In the genomic region with DNA sequence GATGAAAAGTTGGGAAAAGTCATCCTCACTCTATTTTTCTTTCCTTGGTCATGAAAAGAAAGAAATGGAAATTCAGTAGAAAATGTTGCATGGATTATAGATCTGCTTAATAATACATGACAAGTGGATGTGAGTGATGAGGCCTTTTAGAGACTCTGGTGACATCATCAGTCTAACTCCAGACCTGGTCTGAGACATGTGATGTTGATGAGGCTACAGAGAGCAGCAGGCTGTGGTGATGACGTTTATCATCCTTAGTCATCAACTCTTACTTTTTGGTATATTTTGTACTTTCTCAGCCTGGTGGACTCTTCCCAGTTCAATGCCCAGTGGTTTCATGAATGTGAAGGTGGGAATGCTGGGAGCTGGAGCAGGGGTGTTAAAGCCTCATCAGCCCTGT, we compare ENCODE assay signal across 12 cellular contexts.
DNase-seq lines count a peak whose midpoint lies in the region; ATAC-seq and TF ChIP-seq lines count a peak whose summit lies in the region.
"Had no signal": no experiment of that assay in that cellular context is flagged by ENCODE, and none has a peak within 500 bp of the region (broad histone marks: within the 10 kb centered on the region; RNA-seq: fewer than 3 reads in every experiment).

No MANE protein-coding gene starts in this region.

- intact Hi-C loops in left lung (cut with DNase I) = no loop called here

- H3K27ac ChIP-seq in left lung = peak overlapping the region; percentile 60 to 72
- H3K27ac ChIP-seq: uterus had no signal

- no peak for ATAC-seq in left lung
- no peak for ATAC-seq in GM19023 (IDR thresholded peaks at IDR 0.05; ENCODE audit: unreplicated experiment)
- no peak for ATAC-seq in GM21515 (IDR thresholded peaks at IDR 0.05; ENCODE audit: unreplicated experiment)

- TF ChIP-seq CTCF in AG10803 (conservative IDR thresholded peaks at IDR 0.05; ENCODE audit: low read length) = no peak
- TF ChIP-seq CTCF in cardiac fibroblast (IDR thresholded peaks at IDR 0.05; ENCODE audit: low read depth, low read length) = no peak
- no peak for TF ChIP-seq CTCF in left lung (IDR thresholded peaks at IDR 0.05)

- peaks cover 0 to 16% of the 10 kb centered on the region in 2 donors for H3K4me1 ChIP-seq in left lung
- H3K4me1 ChIP-seq: uterus had no signal

- peaks cover 0 to 6% of the 10 kb centered on the region in 2 donors for H3K9me3 ChIP-seq in left lung
- H3K9me3 ChIP-seq: uterus had no signal

- H3K4me3 ChIP-seq in AG10803 (ENCODE audit: low read length) = no peak overlapping the region
- no peak overlapping the region for H3K4me3 ChIP-seq in cardiac fibroblast (replicated peaks in 1 of 2; ENCODE audit: low read depth in 2 of 2, low read length in 2 of 2)
- no peak overlapping the region for H3K4me3 ChIP-seq in left lung
- H3K4me3 ChIP-seq: dorsolateral prefrontal cortex, uterus had no signal

- no peaks in the 10 kb centered on the region for H3K36me3 ChIP-seq in left lung
- H3K36me3 ChIP-seq: uterus had no signal

- DNase-seq in AG10803 (ENCODE audit: low read depth) (peak; percentile 55), HT1080 (ENCODE audit: low read depth) (peak; percentile 66), cardiac fibroblast (ENCODE audit: low read depth in 2 of 2) (peak; percentile 22 to 73), left lung (no peak), mucosa of gallbladder (ENCODE audit: low spot score) (no peak), NCI-H1417 treated with DMSO at 0.1 percent for 48 hours (lab: John Stamatoyannopoulos, UW) (no peak)
- DNase-seq: activated CD4-positive, CD25-positive, alpha-beta regulatory T cell; C1 segment of cervical spinal cord; dorsolateral prefrontal cortex; uterus had no signal

- H3K27me3 ChIP-seq in left lung = no peaks in the 10 kb centered on the region
- H3K27me3 ChIP-seq: dorsolateral prefrontal cortex, uterus had no signal

Comparison
In these comparisons a context has a peak if more than half of its experiments do, and no peak if none do; other contexts are left out.
1. DNase-seq: peak in AG10803 (single experiment), HT1080 (single experiment) and cardiac fibroblast (2 of 2); none in left lung (0 of 2), mucosa of gallbladder (single experiment) and NCI-H1417 treated with DMSO at 0.1 percent for 48 hours (single experiment).